In the genomic region with DNA sequence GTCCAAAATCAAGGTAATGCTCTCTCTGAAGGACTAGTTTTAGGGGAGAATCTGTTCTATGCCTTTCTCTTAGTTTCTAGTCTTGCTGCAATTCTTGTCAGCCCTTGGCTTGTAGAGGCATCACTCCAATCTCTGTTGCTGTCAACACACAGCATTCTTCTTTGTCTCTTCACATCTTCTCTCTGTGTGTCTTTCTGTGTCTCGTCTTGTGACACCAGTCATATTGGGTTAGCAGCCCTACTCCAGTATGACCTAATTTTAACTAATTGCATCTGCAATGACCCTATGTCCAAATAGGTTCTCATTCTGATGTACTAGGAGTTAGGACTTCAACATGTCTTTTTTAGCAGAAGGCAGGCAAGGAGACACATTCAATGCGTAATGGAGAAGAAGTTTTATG, we compare ENCODE assay signal across 23 cellular contexts.
A peak's percentile ranks its signal among the peaks of the same experiment; 100 is the strongest.
DNase-seq lines count a peak whose midpoint lies in the region; ATAC-seq, FAIRE-seq and TF ChIP-seq lines count a peak whose summit lies in the region.
"Had no signal": no experiment of that assay in that cellular context is flagged by ENCODE, and none has a peak within 500 bp of the region (broad histone marks: within the 10 kb centered on the region; RNA-seq: fewer than 3 reads in every experiment).

No MANE protein-coding gene starts in this region.

- H2BK20ac ChIP-seq in H1 (ENCODE audit: low read length): no peak overlapping the region

- no peaks in the 10 kb centered on the region for H3K36me3 ChIP-seq in H1 (ENCODE audit: control insufficient read depth in 2 of 4, insufficient read depth in 4 of 4, low read length in 3 of 4)
- no peaks in the 10 kb centered on the region for H3K36me3 ChIP-seq in smooth muscle cell (ENCODE audit: low read depth)
- H3K36me3 ChIP-seq: BLaER1 treated with 17β-estradiol and CSF1 and Interleukin-3, amounts not matched to agents 10 nM and 100 nM had no signal

- no peak overlapping the region for H3K56ac ChIP-seq in H1 (replicated peaks; ENCODE audit: insufficient read length, low read depth, low read length)

- no peak overlapping the region for H4K91ac ChIP-seq in H1 (replicated peaks; ENCODE audit: insufficient read length, low read length)

- no peak overlapping the region for H4K5ac ChIP-seq in H1 (ENCODE audit: insufficient read length, low read depth, low read length)

- no peaks in the 10 kb centered on the region for H3F3A ChIP-seq in smooth muscle cell (ENCODE audit: low read depth)

- 90% methylated on average over 2 of the region's 2 CpGs; no CpG with 5 or more reads in 1 of the 2 experiments for WGBS in H1 (ENCODE audit: extremely low coverage in 1 of 2, insufficient coverage in 1 of 2, insufficient read length in 1 of 2, insufficient replicate concordance in 2 of 2, low coverage in 1 of 2, low lambda C conversion rate in 2 of 2, missing lambda C conversion rate in 1 of 2), 2 experiments
- 56% methylated on average over 2 of the region's 2 CpGs for WGBS in smooth muscle cell (ENCODE audit: low lambda C conversion rate)

- H4K20me1 ChIP-seq in H1 (replicated peaks in 1 of 2; ENCODE audit: control insufficient read depth in 1 of 2, insufficient read depth in 2 of 2, low read length in 2 of 2) (no peaks in the 10 kb centered on the region), smooth muscle cell (ENCODE audit: low read depth) (no peaks in the 10 kb centered on the region)
- H4K20me1 ChIP-seq: BLaER1 treated with 17β-estradiol and CSF1 and Interleukin-3, amounts not matched to agents 10 nM and 100 nM had no signal

- CTCF ChIA-PET in H1 (lab: Charles Lee; ENCODE audit: partially characterized antibody): no interaction called here

- no peak overlapping the region for H3K27ac ChIP-seq in H1 (ENCODE audit: low read depth, low read length)
- H3K27ac ChIP-seq in smooth muscle cell (ENCODE audit: low read depth): no peak overlapping the region
- H3K27ac ChIP-seq: 22Rv1; A549; BLaER1 treated with 17β-estradiol and CSF1 and Interleukin-3, amounts not matched to agents 10 nM and 100 nM; C4-2B had no signal

- TF ChIP-seq EP300 in H1 (IDR thresholded peaks at IDR 0.05; ENCODE audit: borderline replicate concordance in 1 of 2, low read depth in 2 of 2, low read length in 2 of 2): no peak

- POLR2A ChIA-PET in H1 (lab: Charles Lee; ENCODE audit: partially characterized antibody): no interaction called here

- H3K9me3 ChIP-seq in H1 (ENCODE audit: insufficient read depth in 2 of 2, low read depth in 1 of 2, low read length in 1 of 2) (no peaks in the 10 kb centered on the region), smooth muscle cell (replicated peaks; ENCODE audit: low read depth) (no peaks in the 10 kb centered on the region)
- H3K9me3 ChIP-seq: A549 had no signal

- H3K18ac ChIP-seq in H1 (ENCODE audit: extremely low read depth, low read length): no peak overlapping the region

- peak overlapping the region; percentile 56; the same call in 1 of the 2 replicates for H2AFZ ChIP-seq in H1 (ENCODE audit: low read length)
- H2AFZ ChIP-seq in smooth muscle cell (ENCODE audit: low read depth): no peak overlapping the region

- no peak overlapping the region for H3K9ac ChIP-seq in H1 (replicated peaks in 1 of 4; ENCODE audit: extremely low read depth in 1 of 4, low read depth in 3 of 4, low read length in 3 of 4)
- no peak overlapping the region for H3K9ac ChIP-seq in smooth muscle cell (ENCODE audit: low read depth)
- H3K9ac ChIP-seq: BLaER1 treated with 17β-estradiol and CSF1 and Interleukin-3, amounts not matched to agents 10 nM and 100 nM had no signal

- intact Hi-C loops in left cardiac atrium (cut with DNase I) (no loop called here), left ventricle myocardium superior (cut with micrococcal nuclease) (no loop called here)

- H3K79me2 ChIP-seq in H1 (ENCODE audit: control insufficient read depth in 1 of 2, insufficient read depth in 2 of 2, low read length in 2 of 2) (no peaks in the 10 kb centered on the region), smooth muscle cell (ENCODE audit: low read depth) (no peaks in the 10 kb centered on the region)

- no peak overlapping the region for H2BK15ac ChIP-seq in H1 (ENCODE audit: low read length)

- no peak for DNase-seq in left cardiac atrium
- no peak for DNase-seq in left ventricle myocardium superior
- no peak for DNase-seq in H1 (ENCODE audit: low read depth in 1 of 2, low spot score in 2 of 2)
- no peak for DNase-seq in smooth muscle cell (lab: John Stamatoyannopoulos, UW; ENCODE audit: unreplicated experiment)
- no peak for DNase-seq in activated gamma-delta T cell (lab: John Stamatoyannopoulos, UW)
- DNase-seq: AML-193; CD4-positive, alpha-beta T cell; CD8-positive, alpha-beta T cell; DMS 273 treated with DMSO at 0.1 percent for 48 hours; DMS153; DMS53; DMS79; DND-41; EL; GDM1 had no signal

- H3K27me3 ChIP-seq in H1 (replicated peaks in 1 of 4; ENCODE audit: control insufficient read depth in 3 of 4, extremely low read depth in 1 of 4, insufficient read depth in 3 of 4, low read length in 3 of 4) (no peaks in the 10 kb centered on the region), smooth muscle cell (ENCODE audit: low read depth) (no peaks in the 10 kb centered on the region)
- H3K27me3 ChIP-seq: BLaER1 treated with 17β-estradiol and CSF1 and Interleukin-3, amounts not matched to agents 10 nM and 100 nM had no signal

- H3K23me2 ChIP-seq in H1 (ENCODE audit: low read depth, low read length): no peaks in the 10 kb centered on the region

- TF ChIP-seq CTCF in H1 (IDR thresholded peaks at IDR 0.05; ENCODE audit: control extremely low read depth in 1 of 3, insufficient read depth in 1 of 3, low read depth in 1 of 3, low read length in 3 of 3) (no peak), smooth muscle cell (IDR thresholded peaks at IDR 0.05; ENCODE audit: borderline replicate concordance, insufficient read depth, poor library complexity, severe bottlenecking) (no peak)

- no peak overlapping the region for H3K14ac ChIP-seq in H1 (ENCODE audit: insufficient read length)

- no peak overlapping the region for H2BK5ac ChIP-seq in H1 (ENCODE audit: low read depth, low read length)

- H3K4me3 ChIP-seq in H1 (ENCODE audit: extremely low read depth in 1 of 4, insufficient read depth in 2 of 4, low read depth in 3 of 4, low read length in 4 of 4) (no peak overlapping the region), smooth muscle cell (no peak overlapping the region)
- H3K4me3 ChIP-seq: A549; BLaER1 treated with 17β-estradiol and CSF1 and Interleukin-3, amounts not matched to agents 10 nM and 100 nM; GM12878 had no signal

- H3K4ac ChIP-seq in H1 (replicated peaks; ENCODE audit: insufficient read length, low read depth, low read length): no peak overlapping the region

- ATAC-seq in left cardiac atrium: peak; percentile 58 to 82
- no peak for ATAC-seq in left ventricle myocardium superior
- ATAC-seq: A549; CD8-positive, alpha-beta T cell; GM12878 had no signal

- TF ChIP-seq RAD21 in H1 (IDR thresholded peaks at IDR 0.05 in 1 of 2, conservative IDR thresholded peaks at IDR 0.05 in 1 of 2; ENCODE audit: low read depth in 2 of 2, low read length in 2 of 2): no peak

- no peak overlapping the region for H2AK5ac ChIP-seq in H1 (ENCODE audit: low read depth, low read length)

- H2BK12ac ChIP-seq in H1 (ENCODE audit: low read depth, low read length): no peak overlapping the region

- no peak overlapping the region for H3K23ac ChIP-seq in H1 (ENCODE audit: insufficient read length)

- no peak for FAIRE-seq in H1 (lab: Jason Lieb, UNC)
- FAIRE-seq: A549, GM12878, GM12892, GM18507, GM19239 had no signal

- H3K4me2 ChIP-seq in H1 (ENCODE audit: insufficient read depth in 1 of 2, low read depth in 2 of 2, low read length in 2 of 2): no peak overlapping the region
- no peak overlapping the region for H3K4me2 ChIP-seq in smooth muscle cell
- H3K4me2 ChIP-seq: A549; BLaER1 treated with 17β-estradiol and CSF1 and Interleukin-3, amounts not matched to agents 10 nM and 100 nM had no signal

- H3K79me1 ChIP-seq in H1 (ENCODE audit: low read depth, low read length): no peaks in the 10 kb centered on the region

- H4K8ac ChIP-seq in H1 (ENCODE audit: extremely low read depth, insufficient read depth, low read length): no peak overlapping the region

- no peak for TF ChIP-seq POLR2A in H1 (IDR thresholded peaks at IDR 0.05; ENCODE audit: control extremely low read depth in 1 of 2, low read depth in 2 of 2, low read length in 2 of 2)

- H3K4me1 ChIP-seq in H1 (replicated peaks in 1 of 4; ENCODE audit: control insufficient read depth in 3 of 4, insufficient read depth in 4 of 4, low read length in 3 of 4) (no peaks in the 10 kb centered on the region), smooth muscle cell (ENCODE audit: low read depth) (no peaks in the 10 kb centered on the region)
- H3K4me1 ChIP-seq: A549; BLaER1 treated with 17β-estradiol and CSF1 and Interleukin-3, amounts not matched to agents 10 nM and 100 nM had no signal

- no peak overlapping the region for H2BK120ac ChIP-seq in H1 (replicated peaks; ENCODE audit: low read depth, low read length)

TF ChIP-seq in H1, 55 proteins besides CTCF, POLR2A, EP300 and RAD21:
- no peak for TF ChIP-seq YY1 (IDR thresholded peaks at IDR 0.05; ENCODE audit: low read depth, low read length)
- no peak for TF ChIP-seq CBX5 (IDR thresholded peaks at IDR 0.05; ENCODE audit: low read depth, low read length)
- TF ChIP-seq SUZ12 (IDR thresholded peaks at IDR 0.05; ENCODE audit: low read length): no peak
- no peak for TF ChIP-seq EZH2 (IDR thresholded peaks at IDR 0.05; ENCODE audit: low read depth, low read length, severe bottlenecking)
- no peak for TF ChIP-seq CBX8 (IDR thresholded peaks at IDR 0.05; ENCODE audit: borderline replicate concordance, low read depth, low read length)
- no peak for TF ChIP-seq SAP30 (IDR thresholded peaks at IDR 0.05; ENCODE audit: insufficient read depth, insufficient replicate concordance, low read length)
- TF ChIP-seq TCF12 (IDR thresholded peaks at IDR 0.05; ENCODE audit: low read depth, low read length): no peak
- no peak for TF ChIP-seq NRF1 (IDR thresholded peaks at IDR 0.05; ENCODE audit: low read depth, low read length)
- TF ChIP-seq SIN3A (conservative IDR thresholded peaks at IDR 0.05 in 1 of 2, IDR thresholded peaks at IDR 0.05 in 1 of 2; ENCODE audit: low read depth in 1 of 2, low read length in 2 of 2): no peak
TF ChIP-seq in H1: peak in this region for 0.
